In genomic region chr18:44564922-44565321, GRCh38 we compare ENCODE assay signal across 17 cellular contexts.
A peak's percentile ranks its signal among the peaks of the same experiment; 100 is the strongest.
DNase-seq lines count a peak whose midpoint lies in the region; ATAC-seq and TF ChIP-seq lines count a peak whose summit lies in the region.
"Had no signal": no experiment of that assay in that cellular context is flagged by ENCODE, and none has a peak within 500 bp of the region (broad histone marks: within the 10 kb centered on the region; RNA-seq: fewer than 3 reads in every experiment).

No MANE protein-coding gene starts in this region.

- no peak for TF ChIP-seq EP300 in Ishikawa (IDR thresholded peaks at IDR 0.05; ENCODE audit: borderline replicate concordance)

- no peak for TF ChIP-seq RAD21 in Ishikawa (IDR thresholded peaks at IDR 0.05; ENCODE audit: low read depth)

- H3K4me3 ChIP-seq in cardiac fibroblast (replicated peaks in 1 of 2; ENCODE audit: low read depth in 2 of 2, low read length in 2 of 2): no peak overlapping the region
- H3K4me3 ChIP-seq: BLaER1, mucosa of descending colon had no signal

- DNase-seq in AG09319 (ENCODE audit: extremely low read depth, low read depth): peak; percentile 48
- DNase-seq in cardiac fibroblast (ENCODE audit: low read depth in 2 of 2): peak; percentile 68
- peak; percentile 84 for DNase-seq in islet precursor cell
- no peak for DNase-seq in NCI-H526 treated with DMSO at 0.1 percent for 48 hours (lab: John Stamatoyannopoulos, UW)
- DNase-seq in activated naive CD4-positive, alpha-beta T cell (lab: John Stamatoyannopoulos, UW): no peak
- no peak for DNase-seq in ecto neural progenitor cell (ENCODE audit: low spot score)
- DNase-seq: activated B cell treated with CpG ODN at 0.5 μM for 24 hours; activated T-cell treated with anti-CD3 and anti-CD28 coated beads, Interleukin-2, amount 50 U/mL, for 1 hour; amniotic stem cell; effector memory CD4-positive, alpha-beta T cell; mucosa of descending colon; NCI-H187 treated with DMSO at 0.1 percent for 48 hours; stimulated activated CD4-positive, alpha-beta T cell treated with anti-CD3 and anti-CD28 coated beads, Interleukin-4, amount 100 ng/mL, for 4 hours; stimulated activated naive CD8-positive, alpha-beta T cell treated with anti-CD3 and anti-CD28 coated beads, Interleukin-15, Interleukin-2, amounts not matched to agents 100 U/mL and 50 U/mL, for 24 hours had no signal

- ATAC-seq in GM19328 (IDR thresholded peaks at IDR 0.05; ENCODE audit: unreplicated experiment): no peak
- ATAC-seq: mucosa of descending colon; stimulated activated naive CD8-positive, alpha-beta T cell treated with anti-CD3 and anti-CD28 coated beads, Interleukin-15, Interleukin-2, amounts not matched to agents 100 U/mL and 50 U/mL, for 24 hours had no signal

- no peak for TF ChIP-seq CTCF in AG09319 (IDR thresholded peaks at IDR 0.05; ENCODE audit: low read depth, low read length)
- TF ChIP-seq CTCF in cardiac fibroblast (IDR thresholded peaks at IDR 0.05; ENCODE audit: low read depth, low read length): no peak

TF ChIP-seq in Ishikawa, 13 proteins besides CTCF, POLR2A, EP300 and RAD21:
- no peak for TF ChIP-seq TAF1 (IDR thresholded peaks at IDR 0.05; ENCODE audit: low read depth)
- TF ChIP-seq CEBPB (IDR thresholded peaks at IDR 0.05): peak; percentile 81

Comparison
In these comparisons a context has a peak if more than half of its experiments do, and no peak if none do; other contexts are left out.
1. DNase-seq: peak in AG09319 (single experiment), cardiac fibroblast (2 of 2) and islet precursor cell (single experiment); none in NCI-H526 treated with DMSO at 0.1 percent for 48 hours (single experiment), activated naive CD4-positive, alpha-beta T cell (0 of 4) and ecto neural progenitor cell (single experiment).